In genomic region chr7:44626620-44627019, GRCh38 we compare ENCODE assay signal across 24 cellular contexts. TPM values are rescaled to one million over a fixed set of nuclear protein-coding genes. Genes with fewer than 3 reads are reported as not detected.
DNase-seq lines count a peak whose midpoint lies in the region; TF ChIP-seq lines count a peak whose summit lies in the region.
"Had no signal": no experiment of that assay in that cellular context is flagged by ENCODE, and none has a peak within 500 bp of the region (broad histone marks: within the 10 kb centered on the region; RNA-seq: fewer than 3 reads in every experiment).

No MANE protein-coding gene starts in this region.

- no peak overlapping the region for H3K4me2 ChIP-seq in osteoblast (ENCODE audit: insufficient read depth, low read length)
- H3K4me2 ChIP-seq: neural progenitor cell had no signal

- H3K4me1 Mint-ChIP-seq in activated CD4-positive, alpha-beta T cell treated with anti-CD3 and anti-CD28 coated beads, Interleukin-2, amount 10 ng/mL, durations not matched to agents 24 days and 14 days, result peaks cover 58% of the 10 kb centered on the region
- H3K4me1 Mint-ChIP-seq in Calu3 (ENCODE audit: low read depth, unreplicated experiment) (peaks cover 37% of the 10 kb centered on the region), glutamatergic neuron (ENCODE audit: low read depth, unreplicated experiment) (peaks cover 16% of the 10 kb centered on the region)
- peaks cover 72% of the 10 kb centered on the region for H3K4me1 Mint-ChIP-seq in activated T-helper 1 cell treated with anti-CD3 and anti-CD28 coated beads, Interleukin-12 subunit alpha, Interleukin-12 subunit beta, Interleukin-2, Interleukin-4 antibody, amounts not matched to agents 30 ng/mL and 10 ng/mL and 1 ng/mL, durations not matched to agents 14 hours and 24 hours and 36 hours (ENCODE audit: low read depth)

- peaks cover 8% of the 10 kb centered on the region for H3K4me1 ChIP-seq in osteoblast (ENCODE audit: insufficient read depth, low read length)
- H3K4me1 ChIP-seq: breast epithelium, prostate gland had no signal

- H2AFZ ChIP-seq in osteoblast (ENCODE audit: low read length), result no peak overlapping the region
- H2AFZ ChIP-seq: neural progenitor cell had no signal

- DNase-seq in activated CD4-positive, alpha-beta T cell treated with anti-CD3 and anti-CD28 coated beads, Interleukin-2, amount 10 ng/mL, durations not matched to agents 24 days and 14 days, result no peak
- no peak for DNase-seq in activated CD4-positive, alpha-beta T cell treated with anti-CD3 and anti-CD28 coated beads, Interleukin-2, amount 50 U/mL, for 1 hour
- DNase-seq in Calu3 (no peak), osteoblast (ENCODE audit: insufficient read length, low spot score, missing footprints) (peak; percentile 26), glutamatergic neuron (no peak), NCI-H2107 (lab: John Stamatoyannopoulos, UW) (no peak), head of caudate nucleus (no peak)
- no peak for DNase-seq in activated T-helper 1 cell treated with anti-CD3 and anti-CD28 coated beads, Interleukin-12 subunit alpha, Interleukin-12 subunit beta, Interleukin-2, Interleukin-4 antibody, amounts not matched to agents 30 ng/mL and 10 ng/mL and 1 ng/mL, durations not matched to agents 14 hours and 24 hours and 36 hours (ENCODE audit: low spot score)
- DNase-seq: activated CD4-positive, alpha-beta T cell treated with anti-CD3 and anti-CD28 coated beads for 1 hour; activated CD8-positive, alpha-beta memory T cell treated with anti-CD3 and anti-CD28 coated beads, Interleukin-2, amount 50 U/mL, for 4 hours; colonic mucosa; COR-L47; DMS79; GOT3; Karpas-422; kidney; NCI-H526 treated with DMSO at 0.1 percent for 48 hours; Peyer's patch; sigmoid colon had no signal

- H3K27ac Mint-ChIP-seq in activated CD4-positive, alpha-beta T cell treated with anti-CD3 and anti-CD28 coated beads, Interleukin-2, amount 10 ng/mL, durations not matched to agents 24 days and 14 days, result peak overlapping the region; percentile 73
- peak overlapping the region; percentile 28 for H3K27ac Mint-ChIP-seq in Calu3 (ENCODE audit: unreplicated experiment)
- H3K27ac Mint-ChIP-seq in activated T-helper 1 cell treated with anti-CD3 and anti-CD28 coated beads, Interleukin-12 subunit alpha, Interleukin-12 subunit beta, Interleukin-2, Interleukin-4 antibody, amounts not matched to agents 30 ng/mL and 10 ng/mL and 1 ng/mL, durations not matched to agents 14 hours and 24 hours and 36 hours, result peak overlapping the region; percentile 73
- no peak overlapping the region for H3K27ac Mint-ChIP-seq in glutamatergic neuron (ENCODE audit: unreplicated experiment)
- H3K27ac Mint-ChIP-seq: neural progenitor cell, type B pancreatic cell had no signal

- peaks cover 25% of the 10 kb centered on the region for H3K36me3 ChIP-seq in osteoblast (ENCODE audit: insufficient read depth, low read length)
- H3K36me3 ChIP-seq: breast epithelium, colonic mucosa, neural progenitor cell, prostate gland had no signal

- H3K27me3 Mint-ChIP-seq in activated CD4-positive, alpha-beta T cell treated with anti-CD3 and anti-CD28 coated beads, Interleukin-2, amount 10 ng/mL, durations not matched to agents 24 days and 14 days, result no peaks in the 10 kb centered on the region
- H3K27me3 Mint-ChIP-seq in Calu3 (ENCODE audit: unreplicated experiment), result no peaks in the 10 kb centered on the region
- H3K27me3 Mint-ChIP-seq in activated T-helper 1 cell treated with anti-CD3 and anti-CD28 coated beads, Interleukin-12 subunit alpha, Interleukin-12 subunit beta, Interleukin-2, Interleukin-4 antibody, amounts not matched to agents 30 ng/mL and 10 ng/mL and 1 ng/mL, durations not matched to agents 14 hours and 24 hours and 36 hours (ENCODE audit: insufficient read depth), result no peaks in the 10 kb centered on the region
- no peaks in the 10 kb centered on the region for H3K27me3 Mint-ChIP-seq in glutamatergic neuron (ENCODE audit: unreplicated experiment)
- H3K27me3 Mint-ChIP-seq: type B pancreatic cell had no signal

- TF ChIP-seq CTCF in Calu3 (IDR thresholded peaks at IDR 0.05; ENCODE audit: unreplicated experiment), result no peak
- no peak for TF ChIP-seq CTCF in osteoblast (IDR thresholded peaks at IDR 0.05; ENCODE audit: extremely low read depth, low read depth, low read length)
- TF ChIP-seq CTCF in glutamatergic neuron (IDR thresholded peaks at IDR 0.05; ENCODE audit: partially characterized antibody, unreplicated experiment), result no peak

- peaks cover 8% of the 10 kb centered on the region for H4K20me1 ChIP-seq in osteoblast (ENCODE audit: insufficient read depth, low read length)

- H3K27me3 ChIP-seq in osteoblast (ENCODE audit: insufficient read depth, low read length), result no peaks in the 10 kb centered on the region
- H3K27me3 ChIP-seq: breast epithelium, colonic mucosa, neural progenitor cell, Peyer's patch, sigmoid colon had no signal

- BruUV-seq in Calu3 (replicated peaks; lab: Mats Ljungman, UMichigan), result no TSS peak

- peaks cover 50% of the 10 kb centered on the region for H3K36me3 Mint-ChIP-seq in activated CD4-positive, alpha-beta T cell treated with anti-CD3 and anti-CD28 coated beads, Interleukin-2, amount 10 ng/mL, durations not matched to agents 24 days and 14 days (ENCODE audit: low read depth)
- H3K36me3 Mint-ChIP-seq in Calu3 (ENCODE audit: insufficient read depth, unreplicated experiment) (peaks cover 52% of the 10 kb centered on the region), glutamatergic neuron (ENCODE audit: unreplicated experiment) (no peaks in the 10 kb centered on the region)
- peaks cover 46% of the 10 kb centered on the region for H3K36me3 Mint-ChIP-seq in activated T-helper 1 cell treated with anti-CD3 and anti-CD28 coated beads, Interleukin-12 subunit alpha, Interleukin-12 subunit beta, Interleukin-2, Interleukin-4 antibody, amounts not matched to agents 30 ng/mL and 10 ng/mL and 1 ng/mL, durations not matched to agents 14 hours and 24 hours and 36 hours (ENCODE audit: low read depth)

- H3K4me3 ChIP-seq in osteoblast (ENCODE audit: insufficient read depth, low read length), result no peak overlapping the region
- H3K4me3 ChIP-seq: breast epithelium, colonic mucosa, lung, neural progenitor cell, Peyer's patch, prostate gland, sigmoid colon had no signal

- H3K27ac ChIP-seq in osteoblast (ENCODE audit: low read depth, low read length), result no peak overlapping the region
- H3K27ac ChIP-seq: breast epithelium, colonic mucosa, neural progenitor cell, prostate gland, sigmoid colon had no signal

- H3K9me3 Mint-ChIP-seq in activated CD4-positive, alpha-beta T cell treated with anti-CD3 and anti-CD28 coated beads, Interleukin-2, amount 10 ng/mL, durations not matched to agents 24 days and 14 days, result no peaks in the 10 kb centered on the region
- no peaks in the 10 kb centered on the region for H3K9me3 Mint-ChIP-seq in Calu3 (ENCODE audit: low read depth, unreplicated experiment)
- H3K9me3 Mint-ChIP-seq in activated T-helper 1 cell treated with anti-CD3 and anti-CD28 coated beads, Interleukin-12 subunit alpha, Interleukin-12 subunit beta, Interleukin-2, Interleukin-4 antibody, amounts not matched to agents 30 ng/mL and 10 ng/mL and 1 ng/mL, durations not matched to agents 14 hours and 24 hours and 36 hours, result no peaks in the 10 kb centered on the region
- H3K9me3 Mint-ChIP-seq in glutamatergic neuron (ENCODE audit: unreplicated experiment), result peaks cover 1% of the 10 kb centered on the region
- H3K9me3 Mint-ChIP-seq: neural progenitor cell, type B pancreatic cell had no signal

- CTCF ChIA-PET in Calu3 (lab: Charles Lee), result no interaction called here

- H3K79me2 ChIP-seq in osteoblast (ENCODE audit: insufficient read depth, low read length), result peaks cover 62% of the 10 kb centered on the region

- no peak overlapping the region for H3K4me3 Mint-ChIP-seq in activated CD4-positive, alpha-beta T cell treated with anti-CD3 and anti-CD28 coated beads, Interleukin-2, amount 10 ng/mL, durations not matched to agents 24 days and 14 days
- H3K4me3 Mint-ChIP-seq in Calu3 (ENCODE audit: low read depth, unreplicated experiment) (no peak overlapping the region), glutamatergic neuron (ENCODE audit: unreplicated experiment) (no peak overlapping the region)
- H3K4me3 Mint-ChIP-seq in activated T-helper 1 cell treated with anti-CD3 and anti-CD28 coated beads, Interleukin-12 subunit alpha, Interleukin-12 subunit beta, Interleukin-2, Interleukin-4 antibody, amounts not matched to agents 30 ng/mL and 10 ng/mL and 1 ng/mL, durations not matched to agents 14 hours and 24 hours and 36 hours, result no peak overlapping the region
- H3K4me3 Mint-ChIP-seq: neural progenitor cell, type B pancreatic cell had no signal

- intact Hi-C loops in activated CD4-positive, alpha-beta T cell treated with anti-CD3 and anti-CD28 coated beads, Interleukin-2, amount 10 ng/mL, durations not matched to agents 24 days and 14 days (cut with micrococcal nuclease), result no loop called here
- intact Hi-C loops in Calu3 (cut with micrococcal nuclease; ENCODE audit: unreplicated experiment) (no loop called here), head of caudate nucleus (cut with DNase I) (no loop called here)
- intact Hi-C loops in activated T-helper 1 cell treated with anti-CD3 and anti-CD28 coated beads, Interleukin-12 subunit alpha, Interleukin-12 subunit beta, Interleukin-2, Interleukin-4 antibody, amounts not matched to agents 30 ng/mL and 10 ng/mL and 1 ng/mL, durations not matched to agents 14 hours and 24 hours and 36 hours (cut with micrococcal nuclease), result no loop called here

- no peaks in the 10 kb centered on the region for H3K9me3 ChIP-seq in osteoblast (ENCODE audit: low read depth, low read length)
- H3K9me3 ChIP-seq: breast epithelium, colonic mucosa, Peyer's patch, prostate gland, sigmoid colon had no signal

RNA-seq across cellular contexts. Expression of gene OGDH, which starts 20.2 kb away (rescaled TPM):
- total RNA-seq in activated CD4-positive, alpha-beta T cell treated with anti-CD3 and anti-CD28 coated beads, Interleukin-2, amount 10 ng/mL, durations not matched to agents 24 days and 14 days, result 99.5 and 102 TPM in 2 replicates
- total RNA-seq in Calu3 (2022) (100 and 105 TPM in 2 replicates), osteoblast (59.2 and 64.4 TPM in 2 replicates), glutamatergic neuron (ENCODE audit: unreplicated experiment) (102 TPM)
- 101 and 105 TPM in 2 replicates for total RNA-seq in activated T-helper 1 cell treated with anti-CD3 and anti-CD28 coated beads, Interleukin-12 subunit alpha, Interleukin-12 subunit beta, Interleukin-2, Interleukin-4 antibody, amounts not matched to agents 30 ng/mL and 10 ng/mL and 1 ng/mL, durations not matched to agents 14 hours and 24 hours and 36 hours

RNA-seq across cellular contexts. Expression of gene TMED4, which starts 44.6 kb away (rescaled TPM):
- total RNA-seq in activated CD4-positive, alpha-beta T cell treated with anti-CD3 and anti-CD28 coated beads, Interleukin-2, amount 10 ng/mL, durations not matched to agents 24 days and 14 days, result 78.4 and 80.2 TPM in 2 replicates
- total RNA-seq in Calu3 (2022) (115 and 128 TPM in 2 replicates), osteoblast (84.3 and 90.1 TPM in 2 replicates), glutamatergic neuron (ENCODE audit: unreplicated experiment) (90.7 TPM)
- total RNA-seq in activated T-helper 1 cell treated with anti-CD3 and anti-CD28 coated beads, Interleukin-12 subunit alpha, Interleukin-12 subunit beta, Interleukin-2, Interleukin-4 antibody, amounts not matched to agents 30 ng/mL and 10 ng/mL and 1 ng/mL, durations not matched to agents 14 hours and 24 hours and 36 hours, result 74.9 and 79.6 TPM in 2 replicates

RNA-seq across cellular contexts. Expression of gene DDX56, which starts 52.9 kb away (rescaled TPM):
- total RNA-seq in activated CD4-positive, alpha-beta T cell treated with anti-CD3 and anti-CD28 coated beads, Interleukin-2, amount 10 ng/mL, durations not matched to agents 24 days and 14 days, result 162 and 172 TPM in 2 replicates
- total RNA-seq in Calu3 (2022) (157 and 168 TPM in 2 replicates), osteoblast (34.7 and 38.9 TPM in 2 replicates), glutamatergic neuron (ENCODE audit: unreplicated experiment) (84.3 TPM)
- 165 and 166 TPM in 2 replicates for total RNA-seq in activated T-helper 1 cell treated with anti-CD3 and anti-CD28 coated beads, Interleukin-12 subunit alpha, Interleukin-12 subunit beta, Interleukin-2, Interleukin-4 antibody, amounts not matched to agents 30 ng/mL and 10 ng/mL and 1 ng/mL, durations not matched to agents 14 hours and 24 hours and 36 hours
